In genomic region chr15:60478633-60479360, GRCh38 we compare ENCODE assay signal across 8 cellular contexts. TPM values are rescaled to one million over a fixed set of nuclear protein-coding genes. Genes with fewer than 3 reads are reported as not detected.
A peak's percentile ranks its signal among the peaks of the same experiment; 100 is the strongest.
DNase-seq lines count a peak whose midpoint lies in the region; ATAC-seq, FAIRE-seq and TF ChIP-seq lines count a peak whose summit lies in the region.

ICE2 (minus strand) TSS chr15:60479142; CDS start chr15:60477977, 1,165 bp downstream.

- H3K4me3 ChIP-seq in heart right ventricle (peak within 1 kb of the TSS; percentile 63 to 86 (median 72)), upper lobe of left lung (peak within 1 kb of the TSS; percentile 62 to 72 (median 70))

- peak in 2 of 4 donors; percentile 27 to 74 for TF ChIP-seq EP300 in upper lobe of left lung (IDR thresholded peaks at IDR 0.05)

- intact Hi-C loops in heart right ventricle (cut with DNase I): no loop called here
- intact Hi-C loops in posterior cingulate gyrus (cut with DNase I): no loop called here

- H3K36me3 ChIP-seq in heart right ventricle (peaks cover 0 to 28% (median 0%) of the 10 kb centered on the region in 9 donors), upper lobe of left lung (peaks cover 0 to 10% (median 0%) of the 10 kb centered on the region in 4 donors)

- peak; percentile 81 for ATAC-seq in HG02852 (IDR thresholded peaks at IDR 0.05; ENCODE audit: unreplicated experiment)
- peak; percentile 96 to 98 (median 98) for ATAC-seq in heart right ventricle
- peak; percentile 98 for ATAC-seq in upper lobe of left lung (ENCODE audit: low FRiP score in 2 of 2)

- FAIRE-seq in GM12892 (lab: Jason Lieb, UNC): peak; percentile 93

- 0% methylated on average over 57 of the region's 57 CpGs for WGBS in heart right ventricle, 2 donors
- WGBS in upper lobe of left lung, 2 donors: 1% methylated on average over 26 to 55 of the region's 57 CpGs

- H3K9me3 ChIP-seq in heart right ventricle (no peaks in the 10 kb centered on the region), upper lobe of left lung (no peaks in the 10 kb centered on the region)

- peak in 2 of 9 donors; percentile 10 to 31 for TF ChIP-seq CTCF in heart right ventricle (IDR thresholded peaks at IDR 0.05)
- TF ChIP-seq CTCF in upper lobe of left lung (IDR thresholded peaks at IDR 0.05): peak in 4 of 6 experiments; percentile 10 to 41 (median 19)

- H3K27ac ChIP-seq in heart right ventricle: peak within 1 kb of the TSS; percentile 88 to 96 (median 96)
- H3K27ac ChIP-seq in upper lobe of left lung: peak within 1 kb of the TSS; percentile 92 to 96 (median 94)

- DNase-seq in GM12892 (ENCODE audit: insufficient read length) (peak; percentile 53), NCI-H146 (lab: John Stamatoyannopoulos, UW) (peak; percentile 92), T-helper 1 cell (peak; percentile 92 to 97 (median 93)), amniotic epithelial cell (ENCODE audit: low read depth) (peak; percentile 91), heart right ventricle (peak; percentile 96 to 97), posterior cingulate gyrus (peak; percentile 90 to 99 (median 94)), upper lobe of left lung (peak; percentile 97)

- H3K4me1 ChIP-seq in heart right ventricle: peaks cover 3 to 50% (median 33%) of the 10 kb centered on the region in 9 donors
- peaks cover 20 to 34% (median 30%) of the 10 kb centered on the region in 4 donors for H3K4me1 ChIP-seq in upper lobe of left lung

- no peaks in the 10 kb centered on the region for H3K27me3 ChIP-seq in heart right ventricle
- H3K27me3 ChIP-seq in upper lobe of left lung: no peaks in the 10 kb centered on the region

- TF ChIP-seq POLR2A in GM12892 (IDR thresholded peaks at IDR 0.05; ENCODE audit: low read depth, low read length) (peak; percentile 98), upper lobe of left lung (IDR thresholded peaks at IDR 0.05) (peak in 3 of 4 donors; percentile 94 to 95 (median 94))

RNA-seq across cellular contexts. Expression of gene ICE2, which starts in this region (rescaled TPM):
- 36.3 TPM for polyA plus RNA-seq in GM12892 (2012; ENCODE audit: missing spikeins)
- total RNA-seq in heart right ventricle (10 to 100 TPM; 23.2 to 33.4 (median 27.1) TPM), upper lobe of left lung (10 to 100 TPM; 15.0 to 40.7 (median 32.8) TPM)
- polyA plus RNA-seq in heart right ventricle: 10 to 100 TPM in 1 of 2 donors, 1 to 10 TPM in 1; 6.3 to 16.4 TPM

Comparison
In these comparisons a context has a peak if more than half of its experiments do, and no peak if none do; other contexts are left out.
1. Peak in every context shown above with its lines: DNase-seq, ATAC-seq, H3K4me3 ChIP-seq and H3K27ac ChIP-seq.